In the genomic region with DNA sequence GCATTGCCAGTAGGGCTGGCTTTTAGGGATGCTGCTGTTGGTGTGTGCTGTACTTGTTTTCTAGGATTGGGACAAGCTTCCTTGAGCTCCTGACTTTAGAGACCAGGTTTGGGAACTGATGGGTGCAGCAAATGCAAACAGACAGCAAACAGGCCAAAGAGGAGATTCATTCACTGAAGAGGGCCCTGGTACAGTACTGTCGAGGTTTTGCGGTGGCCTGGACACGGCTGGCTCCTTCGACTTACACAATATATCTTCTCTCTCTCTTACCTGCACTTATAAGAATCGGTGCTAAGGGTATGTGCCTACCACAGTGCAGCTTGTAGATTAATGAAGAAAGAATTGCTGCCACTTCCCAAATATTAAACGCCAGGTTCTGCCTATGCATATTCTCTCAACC, we compare ENCODE assay signal across 8 cellular contexts. TPM values are rescaled to one million over a fixed set of nuclear protein-coding genes. Genes with fewer than 3 reads are reported as not detected.
DNase-seq lines count a peak whose midpoint lies in the region; ATAC-seq and TF ChIP-seq lines count a peak whose summit lies in the region.

No MANE protein-coding gene starts in this region.

- DNase-seq in HAP-1 (ENCODE audit: low spot score in 2 of 2) = no peak
- no peak for DNase-seq in activated CD8-positive, alpha-beta T cell treated with anti-CD3 and anti-CD28 coated beads for 36 hours
- DNase-seq in iPS DF 6.9 (ENCODE audit: low read depth, low spot score) = no peak
- no peak for DNase-seq in COLO668 (lab: John Stamatoyannopoulos, UW; ENCODE audit: unreplicated experiment)
- no peak for DNase-seq in HPDE6-E6E7 (ENCODE audit: extremely low spot score)

- no peaks in the 10 kb centered on the region for H3K9me3 Mint-ChIP-seq in activated CD8-positive, alpha-beta T cell treated with anti-CD3 and anti-CD28 coated beads for 36 hours

- H3K4me3 Mint-ChIP-seq in activated CD8-positive, alpha-beta T cell treated with anti-CD3 and anti-CD28 coated beads for 36 hours = peak overlapping the region; percentile 91

- H3K36me3 Mint-ChIP-seq in activated CD8-positive, alpha-beta T cell treated with anti-CD3 and anti-CD28 coated beads for 36 hours (ENCODE audit: low read depth) = peaks cover 6% of the 10 kb centered on the region

- no peak for ATAC-seq in activated CD8-positive, alpha-beta T cell treated with anti-CD3 and anti-CD28 coated beads for 36 hours
- ATAC-seq in GM18519 (IDR thresholded peaks at IDR 0.05; ENCODE audit: low FRiP score, unreplicated experiment) = no peak
- ATAC-seq in GM18520 (IDR thresholded peaks at IDR 0.05; ENCODE audit: unreplicated experiment) = no peak

- no CpG with 5 or more reads among the region's 6 CpGs for WGBS in iPS DF 6.9 (ENCODE audit: insufficient coverage, insufficient read length)

- H3K36me3 ChIP-seq in HAP-1 (replicated peaks) (no peaks in the 10 kb centered on the region), iPS DF 6.9 (ENCODE audit: control insufficient read depth, insufficient read depth, low read length) (no peaks in the 10 kb centered on the region), skeletal muscle tissue (ENCODE audit: control insufficient read depth in 3 of 3, insufficient read depth in 3 of 3, low read length in 3 of 3) (no peaks in the 10 kb centered on the region)

- no peak for TF ChIP-seq CTCF in activated CD8-positive, alpha-beta T cell treated with anti-CD3 and anti-CD28 coated beads for 36 hours (IDR thresholded peaks at IDR 0.05)

- H3K4me3 ChIP-seq in HAP-1 = peak overlapping the region; percentile 63
- peak overlapping the region; percentile 68; the same call in 1 of the 2 replicates for H3K4me3 ChIP-seq in iPS DF 6.9 (ENCODE audit: low read length)
- peak overlapping the region; percentile 96 to 99 (median 99) for H3K4me3 ChIP-seq in skeletal muscle tissue (ENCODE audit: low read length in 3 of 3)

- H3K9me3 ChIP-seq in HAP-1 (no peaks in the 10 kb centered on the region), iPS DF 6.9 (ENCODE audit: control insufficient read depth, insufficient read depth, low read length) (no peaks in the 10 kb centered on the region), skeletal muscle tissue (ENCODE audit: control insufficient read depth in 3 of 3, low read length in 3 of 3) (no peaks in the 10 kb centered on the region)

- H3K27me3 ChIP-seq in HAP-1 (ENCODE audit: low read depth) (no peaks in the 10 kb centered on the region), iPS DF 6.9 (ENCODE audit: control insufficient read depth, insufficient read depth, low read length) (no peaks in the 10 kb centered on the region), skeletal muscle tissue (ENCODE audit: control insufficient read depth in 3 of 3, insufficient read depth in 3 of 3, low read length in 3 of 3) (no peaks in the 10 kb centered on the region)

- H3K9ac ChIP-seq in skeletal muscle tissue (ENCODE audit: low read depth in 1 of 3, low read length in 3 of 3) = peak overlapping the region; percentile 88 to 95 (median 88)

- no peak overlapping the region for H3K27ac ChIP-seq in iPS DF 6.9 (ENCODE audit: low read length)
- no peak overlapping the region for H3K27ac ChIP-seq in skeletal muscle tissue (ENCODE audit: low read depth, low read length)

- H3K4me1 Mint-ChIP-seq in activated CD8-positive, alpha-beta T cell treated with anti-CD3 and anti-CD28 coated beads for 36 hours (ENCODE audit: low read depth) = peaks cover 47% of the 10 kb centered on the region

- intact Hi-C loops in activated CD8-positive, alpha-beta T cell treated with anti-CD3 and anti-CD28 coated beads for 36 hours (cut with micrococcal nuclease) = no loop called here

- peaks cover 12% of the 10 kb centered on the region for H3K4me1 ChIP-seq in HAP-1
- H3K4me1 ChIP-seq in iPS DF 6.9 (ENCODE audit: control insufficient read depth, insufficient read depth, low read length) = no peaks in the 10 kb centered on the region
- peaks cover 21 to 26% (median 22%) of the 10 kb centered on the region in 3 donors for H3K4me1 ChIP-seq in skeletal muscle tissue (ENCODE audit: control insufficient read depth in 3 of 3, insufficient read depth in 3 of 3, low read length in 3 of 3)

- peak overlapping the region; percentile 91 for H3K27ac Mint-ChIP-seq in activated CD8-positive, alpha-beta T cell treated with anti-CD3 and anti-CD28 coated beads for 36 hours

- POLR2A ChIA-PET in activated CD8-positive, alpha-beta T cell treated with anti-CD3 and anti-CD28 coated beads for 36 hours (lab: Charles Lee) = interaction anchor here (0.8 to 3.8 kb wide), 8 partner anchors 10 to 41 kb away, joined by 3 to 20 read pairs (median 5); no protein-coding TSS in a partner anchor

- CTCF ChIA-PET in activated CD8-positive, alpha-beta T cell treated with anti-CD3 and anti-CD28 coated beads for 36 hours (lab: Charles Lee) = interaction anchor here (0.8 to 3.4 kb wide), 7 partner anchors 12 to 279 kb away, joined by 3 to 18 read pairs (median 4); no protein-coding TSS in a partner anchor

- H3K27me3 Mint-ChIP-seq in activated CD8-positive, alpha-beta T cell treated with anti-CD3 and anti-CD28 coated beads for 36 hours = no peaks in the 10 kb centered on the region

- in situ Hi-C loops in HAP-1 (cut with MboI; ENCODE audit: low sequenced_read_pairs) = no loop called here

RNA-seq across cellular contexts. Expression of a gene that starts 44.6 kb away (rescaled TPM):
- 100 to 1,000 TPM; 201 to 202 TPM for total RNA-seq in activated CD8-positive, alpha-beta T cell treated with anti-CD3 and anti-CD28 coated beads for 36 hours
- total RNA-seq in skeletal muscle tissue = 74.1 TPM
